ENCODE assay signal across 9 cellular contexts in genomic region chr19:18008814-18009213, GRCh38. TPM values are rescaled to one million over a fixed set of nuclear protein-coding genes. Genes with fewer than 3 reads are reported as not detected.
DNase-seq lines count a peak whose midpoint lies in the region; ATAC-seq, FAIRE-seq and TF ChIP-seq lines count a peak whose summit lies in the region.
"Had no signal": no experiment of that assay in that cellular context is flagged by ENCODE, and none has a peak within 500 bp of the region (broad histone marks: within the 10 kb centered on the region; RNA-seq: fewer than 3 reads in every experiment).

No MANE protein-coding gene starts in this region.

- no CpG with 5 or more reads among the region's 11 CpGs for WGBS in gastroesophageal sphincter (ENCODE audit: low coverage in 1 of 2), 2 donors

- peak overlapping the region; percentile 77 for H3K4me3 Mint-ChIP-seq in activated CD8-positive, alpha-beta T cell treated with anti-CD3 and anti-CD28 coated beads for 36 hours

- peaks cover 37% of the 10 kb centered on the region for H3K4me1 Mint-ChIP-seq in activated CD8-positive, alpha-beta T cell treated with anti-CD3 and anti-CD28 coated beads for 36 hours (ENCODE audit: low read depth)

- H3K36me3 ChIP-seq in gastroesophageal sphincter: peaks cover 0 to 61% of the 10 kb centered on the region in 2 donors
- H3K36me3 ChIP-seq in skeletal muscle tissue (ENCODE audit: control insufficient read depth in 3 of 3, insufficient read depth in 3 of 3, low read length in 3 of 3): peaks cover 34 to 46% (median 36%) of the 10 kb centered on the region in 3 donors

- FAIRE-seq in GM12891 (lab: Jason Lieb, UNC): peak; percentile 13
- FAIRE-seq: bronchial epithelial cell had no signal

- H3K9me3 Mint-ChIP-seq in activated CD8-positive, alpha-beta T cell treated with anti-CD3 and anti-CD28 coated beads for 36 hours: no peaks in the 10 kb centered on the region

- CTCF ChIA-PET in activated CD8-positive, alpha-beta T cell treated with anti-CD3 and anti-CD28 coated beads for 36 hours (lab: Charles Lee): interaction anchor here (0.6 to 6.1 kb wide), 3 partner anchors 36 to 100 kb away, joined by 3 to 151 read pairs (median 13); no protein-coding TSS in a partner anchor

- intact Hi-C loops in activated CD8-positive, alpha-beta T cell treated with anti-CD3 and anti-CD28 coated beads for 36 hours (cut with micrococcal nuclease): loop anchor here (10.0 kb wide), 1 partner anchor 146 kb away; the partner anchor contains the start of gene PIK3R2
- intact Hi-C loops in left colon (cut with DNase I, micrococcal nuclease): loop anchor here (5.0 kb wide), 1 partner anchor 48 kb away; no protein-coding TSS in a partner anchor

- no peak for TF ChIP-seq POLR2A in GM12891 (IDR thresholded peaks at IDR 0.05; ENCODE audit: low read depth, low read length)
- no peak for TF ChIP-seq POLR2A in gastroesophageal sphincter (IDR thresholded peaks at IDR 0.05)

- POLR2A ChIA-PET in activated CD8-positive, alpha-beta T cell treated with anti-CD3 and anti-CD28 coated beads for 36 hours (lab: Charles Lee): interaction anchor here (1.3 to 3.9 kb wide), 5 partner anchors 15 to 81 kb away, joined by 3 to 24 read pairs (median 5); no protein-coding TSS in a partner anchor

- H3K27ac Mint-ChIP-seq in activated CD8-positive, alpha-beta T cell treated with anti-CD3 and anti-CD28 coated beads for 36 hours: peak overlapping the region; percentile 76

- H3K4me1 ChIP-seq in gastroesophageal sphincter: peaks cover 0 to 59% (median 3%) of the 10 kb centered on the region in 3 donors
- peaks cover 38 to 65% (median 58%) of the 10 kb centered on the region in 3 donors for H3K4me1 ChIP-seq in skeletal muscle tissue (ENCODE audit: control insufficient read depth in 3 of 3, insufficient read depth in 3 of 3, low read length in 3 of 3)

- no peak for TF ChIP-seq CTCF in activated CD8-positive, alpha-beta T cell treated with anti-CD3 and anti-CD28 coated beads for 36 hours (IDR thresholded peaks at IDR 0.05)
- no peak for TF ChIP-seq CTCF in gastroesophageal sphincter (IDR thresholded peaks at IDR 0.05)

- H3K9ac ChIP-seq in skeletal muscle tissue (ENCODE audit: low read depth in 1 of 3, low read length in 3 of 3): peak overlapping the region; percentile 89 to 98 (median 94)

- no peak for ATAC-seq in activated CD8-positive, alpha-beta T cell treated with anti-CD3 and anti-CD28 coated beads for 36 hours
- ATAC-seq in gastroesophageal sphincter: no peak
- no peak for ATAC-seq in left colon
- no peak for ATAC-seq in esophagus mucosa

- DNase-seq in GM12891 (ENCODE audit: insufficient read length, low spot score) (no peak), left colon (no peak), nucleus accumbens (lab: John Stamatoyannopoulos, UW) (no peak), HuH-7 (ENCODE audit: low spot score) (no peak)
- no peak for DNase-seq in activated CD8-positive, alpha-beta T cell treated with anti-CD3 and anti-CD28 coated beads for 36 hours

- H3K27ac ChIP-seq in gastroesophageal sphincter: peak overlapping the region in 3 of 4 donors; percentile 71 to 94 (median 89)
- H3K27ac ChIP-seq in skeletal muscle tissue (ENCODE audit: low read depth, low read length): peak overlapping the region; percentile 92

- H3K27me3 Mint-ChIP-seq in activated CD8-positive, alpha-beta T cell treated with anti-CD3 and anti-CD28 coated beads for 36 hours: no peaks in the 10 kb centered on the region

- no peak for TF ChIP-seq EP300 in gastroesophageal sphincter (IDR thresholded peaks at IDR 0.05)

- H3K4me3 ChIP-seq in gastroesophageal sphincter (peak overlapping the region; percentile 63 to 70), skeletal muscle tissue (ENCODE audit: low read length in 3 of 3) (peak overlapping the region; percentile 93 to 99 (median 95))

- H3K36me3 Mint-ChIP-seq in activated CD8-positive, alpha-beta T cell treated with anti-CD3 and anti-CD28 coated beads for 36 hours (ENCODE audit: low read depth): peaks cover 46% of the 10 kb centered on the region

- H3K9me3 ChIP-seq in gastroesophageal sphincter (no peaks in the 10 kb centered on the region), skeletal muscle tissue (ENCODE audit: control insufficient read depth in 3 of 3, low read length in 3 of 3) (no peaks in the 10 kb centered on the region)

- H3K27me3 ChIP-seq in gastroesophageal sphincter: no peaks in the 10 kb centered on the region
- no peaks in the 10 kb centered on the region for H3K27me3 ChIP-seq in skeletal muscle tissue (ENCODE audit: control insufficient read depth in 3 of 3, insufficient read depth in 3 of 3, low read length in 3 of 3)

TF ChIP-seq in GM12891, 5 proteins besides CTCF, POLR2A, EP300 and RAD21:
- TF ChIP-seq POLR2AphosphoS5 (IDR thresholded peaks at IDR 0.05; ENCODE audit: low read depth, low read length): no peak
- no peak for TF ChIP-seq POU2F2 (IDR thresholded peaks at IDR 0.05; ENCODE audit: low read depth, low read length)
- no peak for TF ChIP-seq TAF1 (IDR thresholded peaks at IDR 0.05; ENCODE audit: low read depth, low read length)
- TF ChIP-seq SPI1 (IDR thresholded peaks at IDR 0.05; ENCODE audit: low read depth, low read length): no peak
- no peak for TF ChIP-seq PAX5 (IDR thresholded peaks at IDR 0.05; ENCODE audit: insufficient read depth, low read length, severe bottlenecking)

RNA-seq across cellular contexts. Expression of gene ARRDC2, which starts 0.8 kb away (rescaled TPM):
- 3.6 TPM for polyA plus RNA-seq in GM12891 (2012; ENCODE audit: low read depth, missing spikeins)
- total RNA-seq in activated CD8-positive, alpha-beta T cell treated with anti-CD3 and anti-CD28 coated beads for 36 hours: 10 to 100 TPM; 29.1 TPM
- 10 to 100 TPM; 31.9 to 64.6 (median 47.5) TPM for total RNA-seq in gastroesophageal sphincter
- total RNA-seq in skeletal muscle tissue: 5.7 TPM
- 10 to 100 TPM; 21.0 to 27.7 TPM for total RNA-seq in left colon
- total RNA-seq in esophagus mucosa: 6.3 TPM

RNA-seq across cellular contexts. Expression of gene KCNN1, which starts 41.9 kb away (rescaled TPM):
- 2.6 TPM for polyA plus RNA-seq in GM12891 (2012; ENCODE audit: low read depth, missing spikeins)
- 1 to 10 TPM in 1 of 2 experiments, under 1 TPM in 1; 0.25 to 1.7 TPM for total RNA-seq in activated CD8-positive, alpha-beta T cell treated with anti-CD3 and anti-CD28 coated beads for 36 hours
- total RNA-seq in gastroesophageal sphincter (under 1 TPM in 2 of 4 donors, not detected in 2; 0.20 to 0.89 TPM), skeletal muscle tissue (0.52 TPM), left colon (under 1 TPM in 1 of 2 donors, not detected in 1; 0.14 TPM), esophagus mucosa (not detected)
- total RNA-seq: bronchial epithelial cell had no signal
